In the genomic region with DNA sequence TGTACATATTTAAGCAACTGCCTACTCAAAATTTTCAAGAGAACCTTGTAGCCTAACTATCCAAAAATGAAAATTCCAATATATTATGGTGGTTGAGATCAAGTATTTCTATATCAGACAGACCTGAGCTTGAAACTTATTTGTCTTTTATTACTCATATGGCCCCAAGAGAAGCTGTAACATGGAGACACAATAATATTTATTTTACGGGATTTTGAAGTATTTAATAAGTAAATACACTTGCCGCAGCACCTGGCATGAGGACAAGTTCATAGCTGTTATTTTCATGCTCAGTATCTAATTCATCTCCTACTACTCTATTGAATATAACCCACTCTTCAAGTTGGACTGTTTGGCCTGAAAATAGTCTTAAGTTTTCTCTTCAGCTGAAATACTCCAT, we compare ENCODE assay signal across 11 cellular contexts. TPM values are rescaled to one million over a fixed set of nuclear protein-coding genes. Genes with fewer than 3 reads are reported as not detected.
DNase-seq lines count a peak whose midpoint lies in the region; ATAC-seq and TF ChIP-seq lines count a peak whose summit lies in the region.
"Had no signal": no experiment of that assay in that cellular context is flagged by ENCODE, and none has a peak within 500 bp of the region (broad histone marks: within the 10 kb centered on the region; RNA-seq: fewer than 3 reads in every experiment).

No MANE protein-coding gene starts in this region.

- in situ Hi-C loops in Panc1 (cut with HindIII; ENCODE audit: low pct_unique_long_range_greater_than_20kb, low sequenced_read_pairs) = no loop called here

- H3K27me3 Mint-ChIP-seq in T-cell = peaks cover 3 to 9% of the 10 kb centered on the region in 2 donors
- peaks cover under 1 to 3% (median 2%) of the 10 kb centered on the region in 3 donors for H3K27me3 Mint-ChIP-seq in immature natural killer cell (ENCODE audit: low read depth in 3 of 3)

- H3K4me3 ChIP-seq in Panc1 (ENCODE audit: low read depth in 2 of 2, low read length in 2 of 2) (no peak overlapping the region), esophagus muscularis mucosa (peak overlapping the region; percentile 44 to 54 (median 51)), psoas muscle (peak overlapping the region; percentile 58)

- DNase-seq in DMS53 (lab: John Stamatoyannopoulos, UW) = peak; percentile 93
- DNase-seq in Panc1 (ENCODE audit: low read depth, low spot score) = no peak
- DNase-seq in esophagus muscularis mucosa (ENCODE audit: extremely low spot score) = no peak
- no peak for DNase-seq in psoas muscle
- DNase-seq in T-cell = no peak
- no peak for DNase-seq in immature natural killer cell
- no peak for DNase-seq in globus pallidus (ENCODE audit: low spot score)
- DNase-seq: COR-L47, GOT3 had no signal

- TF ChIP-seq CTCF in Panc1 (IDR thresholded peaks at IDR 0.05) = no peak
- no peak for TF ChIP-seq CTCF in esophagus muscularis mucosa (IDR thresholded peaks at IDR 0.05)
- no peak for TF ChIP-seq CTCF in psoas muscle (IDR thresholded peaks at IDR 0.05)

- H3K36me3 Mint-ChIP-seq in T-cell (no peaks in the 10 kb centered on the region), immature natural killer cell (no peaks in the 10 kb centered on the region)

- no peaks in the 10 kb centered on the region for H3K36me3 ChIP-seq in Panc1 (ENCODE audit: control insufficient read depth, insufficient read depth, low read length)
- H3K36me3 ChIP-seq in esophagus muscularis mucosa = no peaks in the 10 kb centered on the region
- H3K36me3 ChIP-seq in psoas muscle (ENCODE audit: insufficient read depth in 1 of 2, low read depth in 1 of 2) = no peaks in the 10 kb centered on the region
- H3K36me3 ChIP-seq: thoracic aorta had no signal

- no peak overlapping the region for H3K4me3 Mint-ChIP-seq in T-cell
- H3K4me3 Mint-ChIP-seq in immature natural killer cell = no peak overlapping the region

- H3K4me1 ChIP-seq in Panc1 (ENCODE audit: control insufficient read depth, insufficient read depth, low read length) (peaks cover 40% of the 10 kb centered on the region), esophagus muscularis mucosa (peaks cover 34 to 57% (median 43%) of the 10 kb centered on the region in 4 donors), psoas muscle (peaks cover 16% of the 10 kb centered on the region)

- H3K9me3 ChIP-seq in Panc1 (ENCODE audit: control insufficient read depth, insufficient read depth, low read depth, low read length) (no peaks in the 10 kb centered on the region), esophagus muscularis mucosa (no peaks in the 10 kb centered on the region), psoas muscle (no peaks in the 10 kb centered on the region)
- H3K9me3 ChIP-seq: thoracic aorta had no signal

- H3K9me3 Mint-ChIP-seq in T-cell (no peaks in the 10 kb centered on the region), immature natural killer cell (peaks cover 0 to 3% (median 0%) of the 10 kb centered on the region in 6 donors)

- TF ChIP-seq EP300 in esophagus muscularis mucosa (IDR thresholded peaks at IDR 0.05) = no peak

- CTCF ChIA-PET in Panc1 (lab: Charles Lee) = interaction anchor here (0.9 kb wide), 1 partner anchor 24 kb away, joined by 4 read pairs; no protein-coding TSS in a partner anchor
- CTCF ChIA-PET in T-cell (lab: Charles Lee) = no interaction called here

- POLR2A ChIA-PET in Panc1 (lab: Charles Lee) = no interaction called here
- POLR2A ChIA-PET in T-cell (lab: Charles Lee) = no interaction called here

- H3K27ac Mint-ChIP-seq in T-cell (no peak overlapping the region), immature natural killer cell (no peak overlapping the region)

- no TSS peak for BruUV-seq in Panc1 (replicated peaks; lab: Mats Ljungman, UMichigan)

- no peak for TF ChIP-seq POLR2A in esophagus muscularis mucosa (IDR thresholded peaks at IDR 0.05; ENCODE audit: low read depth)

- ATAC-seq in Panc1 = no peak; the same call in 1 of the 2 replicates
- ATAC-seq in psoas muscle = no peak
- no peak for ATAC-seq in T-cell (replicated peaks in 1 of 4)
- ATAC-seq in HG02840 (IDR thresholded peaks at IDR 0.05; ENCODE audit: low FRiP score, unreplicated experiment) = no peak

- H3K27ac ChIP-seq in Panc1 (ENCODE audit: low read length) (peak overlapping the region; percentile 87), esophagus muscularis mucosa (replicated peaks in 1 of 4) (peak overlapping the region; percentile 67 to 80 (median 72)), psoas muscle (peak overlapping the region; percentile 46)
- H3K27ac ChIP-seq: thoracic aorta had no signal

- intact Hi-C loops in Panc1 (cut with micrococcal nuclease; ENCODE audit: unreplicated experiment) (no loop called here), esophagus muscularis mucosa (cut with DNase I) (no loop called here), psoas muscle (cut with DNase I) (no loop called here)

- WGBS in esophagus muscularis mucosa = 47% methylated on average over 2 of the region's 2 CpGs
- whole genome bisulfite sequencing in psoas muscle, 3 donors = 61 to 84% (median 68%) methylated on average over 2 of the region's 2 CpGs

- H3K4me1 Mint-ChIP-seq in T-cell (peaks cover 2 to 6% (median 2%) of the 10 kb centered on the region in 3 donors), immature natural killer cell (peaks cover 0 to 4% of the 10 kb centered on the region in 2 donors)

- H3K27me3 ChIP-seq in Panc1 (ENCODE audit: control insufficient read depth, insufficient read depth, low read length) (no peaks in the 10 kb centered on the region), esophagus muscularis mucosa (no peaks in the 10 kb centered on the region), psoas muscle (ENCODE audit: insufficient read depth in 3 of 3, low read length in 2 of 3) (no peaks in the 10 kb centered on the region)

RNA-seq across cellular contexts. Expression of a gene that starts 28.0 kb away (rescaled TPM):
- total RNA-seq in Panc1 (2021; ENCODE audit: unreplicated experiment) (61.8 TPM), esophagus muscularis mucosa (10 to 100 TPM; 36.8 to 53.1 (median 43.8) TPM), psoas muscle (10 to 100 TPM in 1 of 4 donors, 1 to 10 TPM in 3; 9.1 to 10.6 (median 9.3) TPM), T-cell (10 to 100 TPM in 1 of 5 donors, 1 to 10 TPM in 4; 2.1 to 11.1 (median 7.3) TPM)
- 25.7 TPM for polyA plus RNA-seq in Panc1 (2012; ENCODE audit: insufficient read length)
- polyA plus RNA-seq in psoas muscle (1 to 10 TPM; 3.2 to 4.6 (median 3.5) TPM), immature natural killer cell (not detected)

Comparison
In these comparisons a context has a peak if more than half of its experiments do, and no peak if none do; other contexts are left out.
1. H3K4me3 ChIP-seq: peak in esophagus muscularis mucosa (4 of 4) and psoas muscle (single experiment); none in Panc1 (0 of 2).
2. Peak in every context shown above with its lines, with median percentiles within 50 percentile points of each other: H3K27ac ChIP-seq.